ENCODE assay signal across 16 cellular contexts in genomic region chr21:45387506-45387905, GRCh38. TPM values are rescaled to one million over a fixed set of nuclear protein-coding genes. Genes with fewer than 3 reads are reported as not detected.
DNase-seq lines count a peak whose midpoint lies in the region; ATAC-seq and TF ChIP-seq lines count a peak whose summit lies in the region.
"Had no signal": no experiment of that assay in that cellular context is flagged by ENCODE, and none has a peak within 500 bp of the region (broad histone marks: within the 10 kb centered on the region; RNA-seq: fewer than 3 reads in every experiment).

No MANE protein-coding gene starts in this region.

- no peak for ATAC-seq in left cardiac atrium
- ATAC-seq in HG02970 (IDR thresholded peaks at IDR 0.05; ENCODE audit: low FRiP score, unreplicated experiment): no peak
- no peak for ATAC-seq in GM19395 (IDR thresholded peaks at IDR 0.05; ENCODE audit: unreplicated experiment)
- ATAC-seq in GM18909 (IDR thresholded peaks at IDR 0.05; ENCODE audit: poor library complexity, unreplicated experiment): no peak
- ATAC-seq: activated T-helper 17 cell treated with anti-CD3 and anti-CD28 coated beads, Interleukin-2, amount 50 U/mL, for 72 hours; GM12878 had no signal

- peaks cover 28% of the 10 kb centered on the region for H3K27me3 Mint-ChIP-seq in MCF 10A (ENCODE audit: insufficient read depth, unreplicated experiment)

- H3K36me3 Mint-ChIP-seq in MCF 10A (ENCODE audit: insufficient read depth, unreplicated experiment): no peaks in the 10 kb centered on the region
- H3K36me3 Mint-ChIP-seq: activated CD4-positive, alpha-beta memory T cell treated with anti-CD3 and anti-CD28 coated beads for 36 hours; CD8-positive, alpha-beta memory T cell; neural progenitor cell had no signal

- DNase-seq in activated effector memory CD4-positive, alpha-beta T cell treated with anti-CD3 and anti-CD28 coated beads, Interleukin-2, amount 50 U/mL, for 16 hours: peak; percentile 43
- DNase-seq in activated effector memory CD4-positive, alpha-beta T cell treated with Interleukin-2 at 50 U/mL for 16 hours: no peak
- DNase-seq in left cardiac atrium: peak; percentile 13
- peak; percentile 63 for DNase-seq in posterior vena cava (ENCODE audit: low spot score)
- DNase-seq in MCF 10A (ENCODE audit: unreplicated experiment): no peak
- DNase-seq: 8988T; activated CD4-positive, alpha-beta memory T cell treated with anti-CD3 and anti-CD28 coated beads for 36 hours; NCI-H1092 treated with DMSO at 0.1 percent for 48 hours; NCI-H226 had no signal

- H3K9me3 Mint-ChIP-seq in MCF 10A (ENCODE audit: unreplicated experiment): no peaks in the 10 kb centered on the region
- H3K9me3 Mint-ChIP-seq: activated CD4-positive, alpha-beta memory T cell treated with anti-CD3 and anti-CD28 coated beads for 36 hours; activated T-helper 17 cell treated with anti-CD3 and anti-CD28 coated beads, Interleukin-2, amount 50 U/mL, for 72 hours; CD8-positive, alpha-beta memory T cell; neural progenitor cell had no signal

- CTCF ChIA-PET in MCF 10A (lab: Yijun Ruan, JAX): interaction anchor here (0.6 to 0.7 kb wide), 2 partner anchors 12 to 52 kb away, joined by 3 to 4 read pairs; no protein-coding TSS in a partner anchor

- TF ChIP-seq CTCF in MCF 10A (IDR thresholded peaks at IDR 0.05; ENCODE audit: unreplicated experiment): no peak

- H3K4me3 Mint-ChIP-seq in MCF 10A (ENCODE audit: unreplicated experiment): no peak overlapping the region
- H3K4me3 Mint-ChIP-seq: activated CD4-positive, alpha-beta memory T cell treated with anti-CD3 and anti-CD28 coated beads for 36 hours; activated T-helper 17 cell treated with anti-CD3 and anti-CD28 coated beads, Interleukin-2, amount 50 U/mL, for 72 hours; CD8-positive, alpha-beta memory T cell; neural progenitor cell had no signal

- no peaks in the 10 kb centered on the region for H3K4me1 Mint-ChIP-seq in MCF 10A (ENCODE audit: insufficient read depth, unreplicated experiment)
- H3K4me1 Mint-ChIP-seq: activated T-helper 17 cell treated with anti-CD3 and anti-CD28 coated beads, Interleukin-2, amount 50 U/mL, for 72 hours; CD8-positive, alpha-beta memory T cell had no signal

- BruUV-seq in MCF 10A (replicated peaks; lab: Mats Ljungman, UMichigan): no TSS peak

- intact Hi-C loops in left cardiac atrium (cut with DNase I) (no loop called here), posterior vena cava (cut with DNase I) (no loop called here), MCF 10A (cut with micrococcal nuclease) (no loop called here)

- POLR2A ChIA-PET in MCF 10A (lab: Yijun Ruan, JAX): no interaction called here

- H3K27ac Mint-ChIP-seq in MCF 10A (ENCODE audit: low read depth, unreplicated experiment): no peak overlapping the region
- H3K27ac Mint-ChIP-seq: activated CD4-positive, alpha-beta memory T cell treated with anti-CD3 and anti-CD28 coated beads for 36 hours; activated T-helper 17 cell treated with anti-CD3 and anti-CD28 coated beads, Interleukin-2, amount 50 U/mL, for 72 hours had no signal

RNA-seq across cellular contexts. Expression of gene COL18A1, which starts 17.5 kb away (rescaled TPM):
- total RNA-seq in left cardiac atrium (100 to 1,000 TPM in 1 of 2 donors, 10 to 100 TPM in 1; 53.4 to 104 TPM), posterior vena cava (100 to 1,000 TPM; 117 to 133 TPM), MCF 10A (2022) (2.1 and 3.4 TPM in 2 replicates)

Comparison
In these comparisons a context has a peak if more than half of its experiments do, and no peak if none do; other contexts are left out.
1. DNase-seq: peak in activated effector memory CD4-positive, alpha-beta T cell treated with anti-CD3 and anti-CD28 coated beads, Interleukin-2, amount 50 U/mL, for 16 hours (single experiment), left cardiac atrium (single experiment) and posterior vena cava (single experiment); none in activated effector memory CD4-positive, alpha-beta T cell treated with Interleukin-2 at 50 U/mL for 16 hours (single experiment) and MCF 10A (single experiment).
2. RNA of gene COL18A1, which starts 17.5 kb away (total RNA-seq): 117 to 133 TPM in posterior vena cava and 53.4 to 104 TPM in left cardiac atrium; 2.1 to 3.4 TPM in MCF 10A; every median in the first group is over 10 times any median in the second.